Comparison of ENCODE assay signal across 8 cellular contexts in the genomic region with DNA sequence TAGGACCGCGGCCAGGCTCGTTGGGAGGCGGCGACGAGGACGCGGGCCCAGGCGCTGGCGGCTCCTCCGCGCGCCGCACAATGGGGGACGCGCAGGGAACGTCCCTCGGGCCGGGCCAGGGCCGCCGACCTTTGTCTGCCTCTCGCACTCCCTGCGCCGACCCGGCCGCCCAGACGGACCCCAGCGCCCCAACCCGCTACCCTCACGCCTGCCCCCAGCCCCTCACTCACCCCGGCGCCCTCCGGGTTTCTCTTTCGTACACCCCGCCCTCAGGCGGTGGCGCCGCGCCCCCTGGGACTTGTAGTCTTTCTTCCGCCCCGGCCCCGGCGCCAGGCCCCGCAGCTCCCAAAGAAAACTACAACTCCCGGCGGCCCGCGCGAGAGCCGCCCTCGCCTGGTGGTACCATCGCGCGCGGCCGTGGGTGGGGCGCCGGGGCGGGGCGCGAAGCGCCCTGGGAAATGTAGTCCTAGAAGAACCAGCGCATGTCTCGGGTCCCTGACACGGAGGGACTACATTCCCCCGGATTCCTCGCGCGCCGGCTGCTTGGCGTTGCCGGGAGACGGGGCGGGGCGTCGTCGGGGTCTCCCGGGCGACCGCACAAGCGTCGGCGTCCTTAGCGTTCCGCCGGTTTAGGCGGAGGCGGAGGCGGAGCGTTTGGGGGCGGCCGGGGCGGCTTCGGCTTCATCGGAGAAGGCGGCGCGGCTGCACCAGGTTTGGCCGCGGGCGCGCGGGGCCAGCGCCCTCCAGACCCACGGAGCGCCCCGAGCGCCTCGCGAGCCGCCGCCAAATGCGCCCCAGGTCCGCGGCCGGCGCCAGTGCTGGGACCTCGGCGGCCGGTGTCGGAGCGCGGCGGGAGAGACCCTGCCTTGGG. TPM values are rescaled to one million over a fixed set of nuclear protein-coding genes. Genes with fewer than 3 reads are reported as not detected.
DNase-seq lines count a peak whose midpoint lies in the region; ATAC-seq and TF ChIP-seq lines count a peak whose summit lies in the region.

Gene C1orf159, minus strand, starts transcription at position 260 of the 871 bp plus-strand sequence. CDS start 24,546 bp downstream, outside the sequence.

- H3K36me3 ChIP-seq in H7 (replicated peaks; ENCODE audit: control insufficient read depth, insufficient read depth, low read length): no peaks in the 10 kb centered on the region; the same call in 1 of the 2 replicates

- H3K27ac Mint-ChIP-seq in nephron: no peak within 1 kb of the TSS

- H3K4me3 Mint-ChIP-seq in nephron: peak within 1 kb of the TSS; percentile 88 to 89 (median 88)

- peaks cover 32% of the 10 kb centered on the region for H3K36me3 Mint-ChIP-seq in nephron (ENCODE audit: low read depth)

- H3K27me3 Mint-ChIP-seq in nephron (ENCODE audit: low read depth): peaks cover 32% of the 10 kb centered on the region

- H3K9me3 Mint-ChIP-seq in nephron: peaks cover 8% of the 10 kb centered on the region

- peak; percentile 97 for ATAC-seq in stimulated activated naive CD8-positive, alpha-beta T cell treated with anti-CD3 and anti-CD28 coated beads, Interleukin-15, Interleukin-2, amounts not matched to agents 100 U/mL and 50 U/mL, for 24 hours

- no peak for TF ChIP-seq CTCF in nephron (IDR thresholded peaks at IDR 0.05; ENCODE audit: unreplicated experiment in 3 of 3)

- peaks cover 14% of the 10 kb centered on the region for H3K4me1 Mint-ChIP-seq in nephron

- peak within 1 kb of the TSS; percentile 87 for H3K4me3 ChIP-seq in H7 (ENCODE audit: insufficient read depth, low read depth, low read length)

- DNase-seq in EL: peak; percentile 98
- DNase-seq in H7: peak; percentile 99
- DNase-seq in M059J (ENCODE audit: low read depth): peak; percentile 98
- peak; percentile 92 for DNase-seq in SHP77 treated with DMSO at 0.1 percent for 48 hours (lab: John Stamatoyannopoulos, UW)
- peak; percentile 100 for DNase-seq in activated effector memory CD4-positive, alpha-beta T cell treated with Interleukin-2 at 50 U/mL for 16 hours
- peak; percentile 96 for DNase-seq in fibroblast of the conjunctiva (ENCODE audit: low read depth)
- DNase-seq in stimulated activated naive CD8-positive, alpha-beta T cell treated with anti-CD3 and anti-CD28 coated beads, Interleukin-15, Interleukin-2, amounts not matched to agents 100 U/mL and 50 U/mL, for 24 hours: peak; percentile 99

- peaks cover 21% of the 10 kb centered on the region for H3K27me3 ChIP-seq in H7 (ENCODE audit: control insufficient read depth, insufficient read depth, low read length)

RNA-seq across cellular contexts. Expression of gene C1orf159, which starts in this region (rescaled TPM):
- total RNA-seq in H7 (2014; rRNA removed; shearing (Covaris generic)): 29.3 and 32.0 TPM in 2 replicates
- total RNA-seq in M059J (2014; rRNA removed; shearing (Covaris generic)): 17.4 and 17.5 TPM in 2 replicates

Comparison
In these comparisons a context has a peak if more than half of its experiments do, and no peak if none do; other contexts are left out.
1. Peak in every context shown above with its lines: DNase-seq, ATAC-seq and H3K4me3 ChIP-seq.